1 cellular context compared by ENCODE assay signal in the genomic region with DNA sequence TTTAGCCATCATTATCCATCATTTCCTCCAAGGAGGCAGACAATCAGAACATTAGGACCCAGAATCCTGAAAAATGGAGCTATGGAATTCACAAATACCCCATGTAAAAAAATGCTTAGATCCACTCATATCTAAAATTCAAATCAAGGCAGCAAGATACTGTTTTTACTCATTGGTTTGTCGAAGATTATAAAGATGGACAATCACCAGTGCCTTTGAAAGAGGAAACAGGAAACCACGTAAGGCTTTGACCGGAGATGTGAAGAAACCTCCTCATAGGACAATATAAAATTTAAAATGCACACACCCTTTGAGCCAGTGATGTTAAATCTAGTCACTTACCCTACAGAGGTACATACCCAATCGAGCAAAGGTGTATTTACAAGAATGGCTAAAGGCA.
A peak's percentile ranks its signal among the peaks of the same experiment; 100 is the strongest.
TF ChIP-seq lines count a peak whose summit lies in the region.

No MANE protein-coding gene starts in this region.

TF ChIP-seq in GM12878, 131 proteins besides CTCF, POLR2A, EP300 and RAD21 (continued from another document):
- TF ChIP-seq HDAC6 (IDR thresholded peaks at IDR 0.05; ENCODE audit: unreplicated experiment), result no peak
- TF ChIP-seq NFXL1 (IDR thresholded peaks at IDR 0.05; ENCODE audit: borderline replicate concordance), result no peak
- TF ChIP-seq SPI1 (IDR thresholded peaks at IDR 0.05; ENCODE audit: borderline replicate concordance, insufficient read depth, low read depth, low read length), result peak; percentile 27; the same call in 1 of the 2 replicates
- TF ChIP-seq CREM (IDR thresholded peaks at IDR 0.05; ENCODE audit: low read depth), result 0 out of 2 replicates have a peak, but pooled peaks have one; percentile 4
- no peak for TF ChIP-seq TCF7 (IDR thresholded peaks at IDR 0.05; ENCODE audit: borderline replicate concordance)
- no peak for TF ChIP-seq FOXK2 (IDR thresholded peaks at IDR 0.05)
- TF ChIP-seq BMI1 (IDR thresholded peaks at IDR 0.05; ENCODE audit: borderline replicate concordance), result no peak
- TF ChIP-seq, protein P1, sequence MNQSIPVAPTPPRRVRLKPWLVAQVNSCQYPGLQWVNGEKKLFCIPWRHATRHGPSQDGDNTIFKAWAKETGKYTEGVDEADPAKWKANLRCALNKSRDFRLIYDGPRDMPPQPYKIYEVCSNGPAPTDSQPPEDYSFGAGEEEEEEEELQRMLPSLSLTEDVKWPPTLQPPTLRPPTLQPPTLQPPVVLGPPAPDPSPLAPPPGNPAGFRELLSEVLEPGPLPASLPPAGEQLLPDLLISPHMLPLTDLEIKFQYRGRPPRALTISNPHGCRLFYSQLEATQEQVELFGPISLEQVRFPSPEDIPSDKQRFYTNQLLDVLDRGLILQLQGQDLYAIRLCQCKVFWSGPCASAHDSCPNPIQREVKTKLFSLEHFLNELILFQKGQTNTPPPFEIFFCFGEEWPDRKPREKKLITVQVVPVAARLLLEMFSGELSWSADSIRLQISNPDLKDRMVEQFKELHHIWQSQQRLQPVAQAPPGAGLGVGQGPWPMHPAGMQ (IDR thresholded peaks at IDR 0.05; ENCODE audit: borderline replicate concordance), result no peak
- TF ChIP-seq, protein P2, sequence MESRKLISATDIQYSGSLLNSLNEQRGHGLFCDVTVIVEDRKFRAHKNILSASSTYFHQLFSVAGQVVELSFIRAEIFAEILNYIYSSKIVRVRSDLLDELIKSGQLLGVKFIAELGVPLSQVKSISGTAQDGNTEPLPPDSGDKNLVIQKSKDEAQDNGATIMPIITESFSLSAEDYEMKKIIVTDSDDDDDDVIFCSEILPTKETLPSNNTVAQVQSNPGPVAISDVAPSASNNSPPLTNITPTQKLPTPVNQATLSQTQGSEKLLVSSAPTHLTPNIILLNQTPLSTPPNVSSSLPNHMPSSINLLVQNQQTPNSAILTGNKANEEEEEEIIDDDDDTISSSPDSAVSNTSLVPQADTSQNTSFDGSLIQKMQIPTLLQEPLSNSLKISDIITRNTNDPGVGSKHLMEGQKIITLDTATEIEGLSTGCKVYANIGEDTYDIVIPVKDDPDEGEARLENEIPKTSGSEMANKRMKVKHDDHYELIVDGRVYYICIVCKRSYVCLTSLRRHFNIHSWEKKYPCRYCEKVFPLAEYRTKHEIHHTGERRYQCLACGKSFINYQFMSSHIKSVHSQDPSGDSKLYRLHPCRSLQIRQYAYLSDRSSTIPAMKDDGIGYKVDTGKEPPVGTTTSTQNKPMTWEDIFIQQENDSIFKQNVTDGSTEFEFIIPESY (IDR thresholded peaks at IDR 0.05), result no peak
- TF ChIP-seq ZBED1 (IDR thresholded peaks at IDR 0.05; ENCODE audit: borderline replicate concordance), result no peak
- no peak for TF ChIP-seq TBL1XR1 (IDR thresholded peaks at IDR 0.05; ENCODE audit: low read depth, low read length)
- peak; percentile 49; the same call in 1 of the 2 replicates for TF ChIP-seq IKZF1 (conservative IDR thresholded peaks at IDR 0.05)
- no peak for TF ChIP-seq LARP7 (IDR thresholded peaks at IDR 0.05)
- no peak for TF ChIP-seq BHLHE40 (IDR thresholded peaks at IDR 0.05; ENCODE audit: borderline replicate concordance in 1 of 2, low read depth in 2 of 2, low read length in 1 of 2)
- TF ChIP-seq TCF3 (IDR thresholded peaks at IDR 0.05; ENCODE audit: borderline replicate concordance, insufficient read depth, low read depth, low read length), result no peak
- no peak for TF ChIP-seq ZNF24 (IDR thresholded peaks at IDR 0.05)
- TF ChIP-seq, protein P3, sequence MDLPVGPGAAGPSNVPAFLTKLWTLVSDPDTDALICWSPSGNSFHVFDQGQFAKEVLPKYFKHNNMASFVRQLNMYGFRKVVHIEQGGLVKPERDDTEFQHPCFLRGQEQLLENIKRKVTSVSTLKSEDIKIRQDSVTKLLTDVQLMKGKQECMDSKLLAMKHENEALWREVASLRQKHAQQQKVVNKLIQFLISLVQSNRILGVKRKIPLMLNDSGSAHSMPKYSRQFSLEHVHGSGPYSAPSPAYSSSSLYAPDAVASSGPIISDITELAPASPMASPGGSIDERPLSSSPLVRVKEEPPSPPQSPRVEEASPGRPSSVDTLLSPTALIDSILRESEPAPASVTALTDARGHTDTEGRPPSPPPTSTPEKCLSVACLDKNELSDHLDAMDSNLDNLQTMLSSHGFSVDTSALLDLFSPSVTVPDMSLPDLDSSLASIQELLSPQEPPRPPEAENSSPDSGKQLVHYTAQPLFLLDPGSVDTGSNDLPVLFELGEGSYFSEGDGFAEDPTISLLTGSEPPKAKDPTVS (IDR thresholded peaks at IDR 0.05; ENCODE audit: low read depth, low read length), result no peak
- peak; percentile 51 for TF ChIP-seq RUNX3 (IDR thresholded peaks at IDR 0.05; ENCODE audit: low read length)
- peak in 1 of 2 experiments; percentile 22; a peak in 1 of 4 replicates for TF ChIP-seq IKZF2 (IDR thresholded peaks at IDR 0.05)
- TF ChIP-seq, protein P4, sequence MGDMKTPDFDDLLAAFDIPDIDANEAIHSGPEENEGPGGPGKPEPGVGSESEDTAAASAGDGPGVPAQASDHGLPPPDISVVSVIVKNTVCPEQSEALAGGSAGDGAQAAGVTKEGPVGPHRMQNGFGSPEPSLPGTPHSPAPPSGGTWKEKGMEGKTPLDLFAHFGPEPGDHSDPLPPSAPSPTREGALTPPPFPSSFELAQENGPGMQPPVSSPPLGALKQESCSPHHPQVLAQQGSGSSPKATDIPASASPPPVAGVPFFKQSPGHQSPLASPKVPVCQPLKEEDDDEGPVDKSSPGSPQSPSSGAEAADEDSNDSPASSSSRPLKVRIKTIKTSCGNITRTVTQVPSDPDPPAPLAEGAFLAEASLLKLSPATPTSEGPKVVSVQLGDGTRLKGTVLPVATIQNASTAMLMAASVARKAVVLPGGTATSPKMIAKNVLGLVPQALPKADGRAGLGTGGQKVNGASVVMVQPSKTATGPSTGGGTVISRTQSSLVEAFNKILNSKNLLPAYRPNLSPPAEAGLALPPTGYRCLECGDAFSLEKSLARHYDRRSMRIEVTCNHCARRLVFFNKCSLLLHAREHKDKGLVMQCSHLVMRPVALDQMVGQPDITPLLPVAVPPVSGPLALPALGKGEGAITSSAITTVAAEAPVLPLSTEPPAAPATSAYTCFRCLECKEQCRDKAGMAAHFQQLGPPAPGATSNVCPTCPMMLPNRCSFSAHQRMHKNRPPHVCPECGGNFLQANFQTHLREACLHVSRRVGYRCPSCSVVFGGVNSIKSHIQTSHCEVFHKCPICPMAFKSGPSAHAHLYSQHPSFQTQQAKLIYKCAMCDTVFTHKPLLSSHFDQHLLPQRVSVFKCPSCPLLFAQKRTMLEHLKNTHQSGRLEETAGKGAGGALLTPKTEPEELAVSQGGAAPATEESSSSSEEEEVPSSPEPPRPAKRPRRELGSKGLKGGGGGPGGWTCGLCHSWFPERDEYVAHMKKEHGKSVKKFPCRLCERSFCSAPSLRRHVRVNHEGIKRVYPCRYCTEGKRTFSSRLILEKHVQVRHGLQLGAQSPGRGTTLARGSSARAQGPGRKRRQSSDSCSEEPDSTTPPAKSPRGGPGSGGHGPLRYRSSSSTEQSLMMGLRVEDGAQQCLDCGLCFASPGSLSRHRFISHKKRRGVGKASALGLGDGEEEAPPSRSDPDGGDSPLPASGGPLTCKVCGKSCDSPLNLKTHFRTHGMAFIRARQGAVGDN (IDR thresholded peaks at IDR 0.05), result no peak
- TF ChIP-seq, protein P5, sequence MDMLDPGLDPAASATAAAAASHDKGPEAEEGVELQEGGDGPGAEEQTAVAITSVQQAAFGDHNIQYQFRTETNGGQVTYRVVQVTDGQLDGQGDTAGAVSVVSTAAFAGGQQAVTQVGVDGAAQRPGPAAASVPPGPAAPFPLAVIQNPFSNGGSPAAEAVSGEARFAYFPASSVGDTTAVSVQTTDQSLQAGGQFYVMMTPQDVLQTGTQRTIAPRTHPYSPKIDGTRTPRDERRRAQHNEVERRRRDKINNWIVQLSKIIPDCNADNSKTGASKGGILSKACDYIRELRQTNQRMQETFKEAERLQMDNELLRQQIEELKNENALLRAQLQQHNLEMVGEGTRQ (IDR thresholded peaks at IDR 0.05; ENCODE audit: borderline replicate concordance, low read depth, low read length), result no peak
- TF ChIP-seq SREBF2 (IDR thresholded peaks at IDR 0.05; ENCODE audit: low read length), result no peak
- TF ChIP-seq, protein P6, sequence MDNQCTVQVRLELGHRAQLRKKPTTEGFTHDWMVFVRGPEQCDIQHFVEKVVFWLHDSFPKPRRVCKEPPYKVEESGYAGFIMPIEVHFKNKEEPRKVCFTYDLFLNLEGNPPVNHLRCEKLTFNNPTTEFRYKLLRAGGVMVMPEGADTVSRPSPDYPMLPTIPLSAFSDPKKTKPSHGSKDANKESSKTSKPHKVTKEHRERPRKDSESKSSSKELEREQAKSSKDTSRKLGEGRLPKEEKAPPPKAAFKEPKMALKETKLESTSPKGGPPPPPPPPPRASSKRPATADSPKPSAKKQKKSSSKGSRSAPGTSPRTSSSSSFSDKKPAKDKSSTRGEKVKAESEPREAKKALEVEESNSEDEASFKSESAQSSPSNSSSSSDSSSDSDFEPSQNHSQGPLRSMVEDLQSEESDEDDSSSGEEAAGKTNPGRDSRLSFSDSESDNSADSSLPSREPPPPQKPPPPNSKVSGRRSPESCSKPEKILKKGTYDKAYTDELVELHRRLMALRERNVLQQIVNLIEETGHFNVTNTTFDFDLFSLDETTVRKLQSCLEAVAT (IDR thresholded peaks at IDR 0.05), result no peak
- no peak for TF ChIP-seq PML (IDR thresholded peaks at IDR 0.05; ENCODE audit: low read length)
- no peak for TF ChIP-seq YBX1 (IDR thresholded peaks at IDR 0.05)
- TF ChIP-seq, protein P7, sequence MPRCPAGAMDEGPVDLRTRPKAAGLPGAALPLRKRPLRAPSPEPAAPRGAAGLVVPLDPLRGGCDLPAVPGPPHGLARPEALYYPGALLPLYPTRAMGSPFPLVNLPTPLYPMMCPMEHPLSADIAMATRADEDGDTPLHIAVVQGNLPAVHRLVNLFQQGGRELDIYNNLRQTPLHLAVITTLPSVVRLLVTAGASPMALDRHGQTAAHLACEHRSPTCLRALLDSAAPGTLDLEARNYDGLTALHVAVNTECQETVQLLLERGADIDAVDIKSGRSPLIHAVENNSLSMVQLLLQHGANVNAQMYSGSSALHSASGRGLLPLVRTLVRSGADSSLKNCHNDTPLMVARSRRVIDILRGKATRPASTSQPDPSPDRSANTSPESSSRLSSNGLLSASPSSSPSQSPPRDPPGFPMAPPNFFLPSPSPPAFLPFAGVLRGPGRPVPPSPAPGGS (IDR thresholded peaks at IDR 0.05; ENCODE audit: borderline replicate concordance, insufficient read depth, low read depth, low read length, poor library complexity, severe bottlenecking), result no peak
- TF ChIP-seq ZNF217 (IDR thresholded peaks at IDR 0.05), result no peak
- TF ChIP-seq JUNB (IDR thresholded peaks at IDR 0.05), result peak; percentile 62
- peak in 1 of 2 experiments; percentile 62; a peak in 1 of 4 replicates for TF ChIP-seq ETV6 (conservative IDR thresholded peaks at IDR 0.05 in 1 of 2, IDR thresholded peaks at IDR 0.05 in 1 of 2; ENCODE audit: borderline replicate concordance in 1 of 2, low read depth in 1 of 2)
